14 cellular contexts compared by ENCODE assay signal in genomic region chr4:100311181-100311580, GRCh38.
DNase-seq lines count a peak whose midpoint lies in the region; ATAC-seq and TF ChIP-seq lines count a peak whose summit lies in the region.
"Had no signal": no experiment of that assay in that cellular context is flagged by ENCODE, and none has a peak within 500 bp of the region (broad histone marks: within the 10 kb centered on the region; RNA-seq: fewer than 3 reads in every experiment).

No MANE protein-coding gene starts in this region.

- ATAC-seq in HG03280 (IDR thresholded peaks at IDR 0.05; ENCODE audit: unreplicated experiment) (no peak), HG03520 (IDR thresholded peaks at IDR 0.05; ENCODE audit: unreplicated experiment) (no peak), upper lobe of right lung (no peak)
- ATAC-seq: activated CD8-positive, alpha-beta T cell treated with anti-CD3 and anti-CD28 coated beads, Interleukin-2, amount 10 ng/mL, durations not matched to agents 7 days and 5 days; natural killer cell treated with Interleukin-12 subunit alpha and Interleukin-12 subunit beta and Interleukin-15 and Interleukin-18, amount 100 ng/mL, for 72 hours; T-cell had no signal

- POLR2A ChIA-PET in HEK293T (lab: Yijun Ruan, JAX) = no interaction called here

- no peak overlapping the region for H3K27ac ChIP-seq in upper lobe of right lung

- no peak for DNase-seq in AG09309 (ENCODE audit: low read depth)
- peak; percentile 9 for DNase-seq in HEK293T (ENCODE audit: extremely low spot score)
- DNase-seq in SK-MEL-5 (ENCODE audit: low read depth, low spot score) = peak; percentile 45
- peak; percentile 32 for DNase-seq in fibroblast of the aortic adventitia (ENCODE audit: low read depth)
- no peak for DNase-seq in effector CD4-positive, alpha-beta T cell
- no peak for DNase-seq in upper lobe of right lung
- DNase-seq: activated CD8-positive, alpha-beta T cell treated with anti-CD3 and anti-CD28 coated beads, Interleukin-2, amount 10 ng/mL, durations not matched to agents 7 days and 5 days; activated naive CD4-positive, alpha-beta T cell treated with anti-CD3 and anti-CD28 coated beads, Interleukin-2, amount 50 U/mL, for 16 hours; effector CD8-positive, alpha-beta T cell; NCI-H446 treated with DMSO at 0.1 percent for 48 hours; T-cell had no signal

- CTCF ChIA-PET in HEK293T (lab: Yijun Ruan, JAX) = no interaction called here

- intact Hi-C loops in upper lobe of right lung (cut with DNase I) = no loop called here

- H3K4me3 ChIP-seq in AG09309 (ENCODE audit: control insufficient read depth, low read depth, low read length) = no peak overlapping the region
- H3K4me3 ChIP-seq in fibroblast of the aortic adventitia (ENCODE audit: low read depth, low read length) = no peak overlapping the region
- H3K4me3 ChIP-seq in upper lobe of right lung = no peak overlapping the region

- no peaks in the 10 kb centered on the region for H3K36me3 ChIP-seq in upper lobe of right lung

- H3K27me3 ChIP-seq in upper lobe of right lung = no peaks in the 10 kb centered on the region

- no peaks in the 10 kb centered on the region for H3K4me1 ChIP-seq in upper lobe of right lung

- no peaks in the 10 kb centered on the region for H3K9me3 ChIP-seq in upper lobe of right lung

- in situ Hi-C loops in SK-MEL-5 (cut with HindIII; ENCODE audit: low pct_unique_long_range_greater_than_20kb, low sequenced_read_pairs) = no loop called here

- peak; percentile 12 for TF ChIP-seq CTCF in AG09309 (IDR thresholded peaks at IDR 0.05; ENCODE audit: control insufficient read depth, insufficient read depth, low read depth, low read length, missing control alignments)
- peak; percentile 29 for TF ChIP-seq CTCF in fibroblast of the aortic adventitia (IDR thresholded peaks at IDR 0.05; ENCODE audit: insufficient read depth, low read length)
- TF ChIP-seq CTCF in upper lobe of right lung (IDR thresholded peaks at IDR 0.05) = no peak

TF ChIP-seq in HEK293T, 16 proteins besides CTCF, POLR2A, EP300 and RAD21:
- TF ChIP-seq NFRKB (IDR thresholded peaks at IDR 0.05) (no peak), HDGF (IDR thresholded peaks at IDR 0.05; ENCODE audit: borderline replicate concordance) (no peak), FOXA1 (IDR thresholded peaks at IDR 0.05) (no peak), TARDBP (IDR thresholded peaks at IDR 0.05) (no peak), FOXK2 (IDR thresholded peaks at IDR 0.05) (no peak), ARNT (IDR thresholded peaks at IDR 0.05) (no peak), L3MBTL2 (conservative IDR thresholded peaks at IDR 0.05) (no peak), LEF1 (IDR thresholded peaks at IDR 0.05; ENCODE audit: borderline replicate concordance) (no peak), ELF4 (IDR thresholded peaks at IDR 0.05) (no peak), ZNF384 (IDR thresholded peaks at IDR 0.05) (no peak), SUZ12 (IDR thresholded peaks at IDR 0.05) (no peak), BHLHE40 (IDR thresholded peaks at IDR 0.05; ENCODE audit: borderline replicate concordance) (no peak), FOXM1 (IDR thresholded peaks at IDR 0.05; ENCODE audit: borderline replicate concordance) (no peak), CTBP1 (IDR thresholded peaks at IDR 0.05; ENCODE audit: borderline replicate concordance) (no peak), SP1 (IDR thresholded peaks at IDR 0.05) (no peak), PKNOX1 (IDR thresholded peaks at IDR 0.05) (no peak)
TF ChIP-seq in HEK293T: peak in this region for 0.

Comparison
In these comparisons a context has a peak if more than half of its experiments do, and no peak if none do; other contexts are left out.
1. DNase-seq: peak in HEK293T (single experiment), SK-MEL-5 (single experiment) and fibroblast of the aortic adventitia (single experiment); none in AG09309 (single experiment), effector CD4-positive, alpha-beta T cell (single experiment) and upper lobe of right lung (single experiment).